19 cellular contexts compared by ENCODE assay signal in the genomic region with DNA sequence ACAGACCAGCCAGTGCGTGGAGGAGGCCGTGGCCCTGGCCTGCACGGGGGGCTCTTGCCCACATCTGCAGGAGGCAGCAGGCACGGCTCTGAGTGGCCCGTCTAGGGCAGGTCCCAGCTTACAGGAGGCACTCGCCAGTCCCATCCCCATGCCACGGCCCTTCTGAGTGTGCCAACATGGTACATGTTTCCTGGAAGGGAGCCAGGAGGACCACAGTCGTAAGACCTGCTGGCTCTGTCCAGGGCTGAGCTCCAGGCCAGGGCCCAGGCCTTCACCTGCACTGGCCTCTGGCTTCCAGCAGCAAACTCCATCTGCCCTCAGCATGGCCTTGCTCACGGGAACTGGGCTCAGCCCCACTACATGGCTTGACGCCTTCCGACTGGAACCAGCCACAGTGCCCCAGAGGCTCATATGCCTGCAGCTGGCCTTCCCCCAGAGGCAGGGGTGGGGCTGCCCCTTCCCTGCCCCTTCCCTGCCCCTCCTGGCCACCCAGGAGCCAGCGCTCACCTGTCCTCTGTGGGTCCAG. TPM values are rescaled to one million over a fixed set of nuclear protein-coding genes. Genes with fewer than 3 reads are reported as not detected.
"Had no signal": no experiment of that assay in that cellular context is flagged by ENCODE, and none has a peak within 500 bp of the region (broad histone marks: within the 10 kb centered on the region; RNA-seq: fewer than 3 reads in every experiment).

No MANE protein-coding gene starts in this region.

- H3K9me3 Mint-ChIP-seq: activated CD4-positive, alpha-beta T cell treated with anti-CD3 and anti-CD28 coated beads, Interleukin-2, amount 10 ng/mL, durations not matched to agents 24 days and 14 days; activated naive CD8-positive, alpha-beta T cell treated with anti-CD3 and anti-CD28 coated beads for 36 hours; activated T-cell treated with anti-CD3 and anti-CD28 coated beads, Interleukin-2, amount 50 U/mL, for 72 hours had no signal

- H3K4me3 Mint-ChIP-seq: activated CD4-positive, alpha-beta T cell treated with anti-CD3 and anti-CD28 coated beads, Interleukin-2, amount 10 ng/mL, durations not matched to agents 24 days and 14 days; activated naive CD8-positive, alpha-beta T cell treated with anti-CD3 and anti-CD28 coated beads for 36 hours; activated T-cell treated with anti-CD3 and anti-CD28 coated beads, Interleukin-2, amount 50 U/mL, for 72 hours; T-helper 17 cell had no signal

- H3K36me3 ChIP-seq: breast epithelium, gastrocnemius medialis, left lung, transverse colon had no signal

- H3K36me3 Mint-ChIP-seq: activated naive CD8-positive, alpha-beta T cell treated with anti-CD3 and anti-CD28 coated beads for 36 hours had no signal

- H3K4me3 ChIP-seq: breast epithelium, gastrocnemius medialis, transverse colon had no signal

- H3K27ac Mint-ChIP-seq: activated CD4-positive, alpha-beta T cell treated with anti-CD3 and anti-CD28 coated beads, Interleukin-2, amount 10 ng/mL, durations not matched to agents 24 days and 14 days; activated naive CD8-positive, alpha-beta T cell treated with anti-CD3 and anti-CD28 coated beads for 36 hours; activated T-cell treated with anti-CD3 and anti-CD28 coated beads, Interleukin-2, amount 50 U/mL, for 72 hours; T-helper 17 cell had no signal

- H3K9ac ChIP-seq: parathyroid adenoma had no signal

- H2AFZ ChIP-seq: parathyroid adenoma had no signal

- H3K9me3 ChIP-seq: breast epithelium, gastrocnemius medialis, left lung, transverse colon had no signal

- DNase-seq: activated CD4-positive, alpha-beta T cell treated with anti-CD3 and anti-CD28 coated beads, Interleukin-2, amount 10 ng/mL, durations not matched to agents 24 days and 14 days; activated CD8-positive, alpha-beta memory T cell treated with anti-CD3 and anti-CD28 coated beads, Interleukin-2, amount 50 U/mL, for 48 hours; activated gamma-delta T cell; activated naive CD8-positive, alpha-beta T cell treated with anti-CD3 and anti-CD28 coated beads for 36 hours; activated T-cell treated with anti-CD3 and anti-CD28 coated beads, Interleukin-2, amount 50 U/mL, for 72 hours; anterior cingulate cortex; retina; small intestine; stimulated activated CD4-positive, alpha-beta T cell treated with anti-CD3 and anti-CD28 coated beads, Interleukin-4, amount 100 ng/mL, for 4 hours; stimulated activated CD8-positive, alpha-beta memory T cell treated with anti-CD3 and anti-CD28 coated beads, Interleukin-4, amount 100 ng/mL, for 48 hours; stimulated activated naive CD4-positive, alpha-beta T cell treated with Interleukin-2 at 50 U/mL for 16 hours; substantia nigra; transverse colon had no signal

- H3K4me1 ChIP-seq: parathyroid adenoma had no signal

- ATAC-seq: activated T-cell treated with anti-CD3 and anti-CD28 coated beads, Interleukin-2, amount 50 U/mL, for 72 hours; gastrocnemius medialis; left lung; T-helper 17 cell had no signal

- H3K27ac ChIP-seq: breast epithelium, epithelial cell of prostate, gastrocnemius medialis, left lung, parathyroid adenoma, transverse colon had no signal

RNA-seq across cellular contexts. Expression of gene NKD2, which starts 3.8 kb away (rescaled TPM):
- total RNA-seq: gastrocnemius medialis, T-helper 17 cell had no signal
